In genomic region chr3:169660709-169661566, GRCh38 we compare ENCODE assay signal across 8 cellular contexts. TPM values are rescaled to one million over a fixed set of nuclear protein-coding genes. Genes with fewer than 3 reads are reported as not detected.
DNase-seq lines count a peak whose midpoint lies in the region; ATAC-seq and TF ChIP-seq lines count a peak whose summit lies in the region.

No MANE protein-coding gene starts in this region.

- H3K4me1 ChIP-seq in ascending aorta (peaks cover 0 to 2% of the 10 kb centered on the region in 2 donors), iPS-20b (ENCODE audit: insufficient read depth, low read length) (peaks cover 44% of the 10 kb centered on the region; the same call in 1 of the 2 replicates)

- H3K4me3 ChIP-seq in ascending aorta: peak overlapping the region; percentile 69 to 76
- peak overlapping the region; percentile 76 for H3K4me3 ChIP-seq in iPS-20b (ENCODE audit: low read length)

- ATAC-seq in GM18870 (IDR thresholded peaks at IDR 0.05; ENCODE audit: unreplicated experiment): no peak

- peaks cover 49% of the 10 kb centered on the region for H3K4me1 Mint-ChIP-seq in stimulated activated naive CD8-positive, alpha-beta T cell treated with anti-CD3 and anti-CD28 coated beads, Interleukin-15, Interleukin-2, amounts not matched to agents 100 ng/mL and 50 ng/mL, for 24 hours (ENCODE audit: low read depth)

- H3K36me3 ChIP-seq in ascending aorta (no peaks in the 10 kb centered on the region), iPS-20b (ENCODE audit: insufficient read depth, low read depth, low read length) (no peaks in the 10 kb centered on the region)

- peak overlapping the region; percentile 96 to 97 for H3K27ac ChIP-seq in ascending aorta
- H3K27ac ChIP-seq in iPS-20b (ENCODE audit: low read length): no peak overlapping the region

- H3K4me3 Mint-ChIP-seq in stimulated activated naive CD8-positive, alpha-beta T cell treated with anti-CD3 and anti-CD28 coated beads, Interleukin-15, Interleukin-2, amounts not matched to agents 100 ng/mL and 50 ng/mL, for 24 hours: peak overlapping the region; percentile 85

- no peak for TF ChIP-seq CTCF in ascending aorta (IDR thresholded peaks at IDR 0.05)

- intact Hi-C loops in ascending aorta (cut with DNase I): loop anchor here (5.0 kb wide), 2 partner anchors 104 to 429 kb away; no protein-coding TSS in a partner anchor

- peaks cover 81% of the 10 kb centered on the region for H3K27me3 Mint-ChIP-seq in stimulated activated naive CD8-positive, alpha-beta T cell treated with anti-CD3 and anti-CD28 coated beads, Interleukin-15, Interleukin-2, amounts not matched to agents 100 ng/mL and 50 ng/mL, for 24 hours

- H3K9ac ChIP-seq in iPS-20b (ENCODE audit: low read depth, low read length): peak overlapping the region; percentile 43; the same call in 1 of the 2 replicates

- H3K9me3 ChIP-seq in ascending aorta: no peaks in the 10 kb centered on the region
- no peaks in the 10 kb centered on the region for H3K9me3 ChIP-seq in iPS-20b (ENCODE audit: insufficient read depth, low read depth, low read length)

- DNase-seq in SIG-M5 treated with dmso at 0.1 percent for 504 hours (lab: John Stamatoyannopoulos, UW; ENCODE audit: unreplicated experiment): peak; percentile 31
- no peak for DNase-seq in SIG-M5 (lab: John Stamatoyannopoulos, UW)
- DNase-seq in ascending aorta (ENCODE audit: low spot score in 2 of 2): no peak
- no peak for DNase-seq in NCI-H1694 (lab: John Stamatoyannopoulos, UW)
- no peak for DNase-seq in ureter (ENCODE audit: low spot score)

- H3K27me3 ChIP-seq in ascending aorta (no peaks in the 10 kb centered on the region), iPS-20b (ENCODE audit: insufficient read depth, low read length) (peaks cover 90% of the 10 kb centered on the region)

- peak overlapping the region; percentile 51 for H3K27ac Mint-ChIP-seq in stimulated activated naive CD8-positive, alpha-beta T cell treated with anti-CD3 and anti-CD28 coated beads, Interleukin-15, Interleukin-2, amounts not matched to agents 100 ng/mL and 50 ng/mL, for 24 hours

- H3K36me3 Mint-ChIP-seq in stimulated activated naive CD8-positive, alpha-beta T cell treated with anti-CD3 and anti-CD28 coated beads, Interleukin-15, Interleukin-2, amounts not matched to agents 100 ng/mL and 50 ng/mL, for 24 hours (ENCODE audit: low read depth): no peaks in the 10 kb centered on the region

- H3K9me3 Mint-ChIP-seq in stimulated activated naive CD8-positive, alpha-beta T cell treated with anti-CD3 and anti-CD28 coated beads, Interleukin-15, Interleukin-2, amounts not matched to agents 100 ng/mL and 50 ng/mL, for 24 hours: no peaks in the 10 kb centered on the region

RNA-seq across cellular contexts. Expression of gene MECOM, which starts 2.6 kb away (rescaled TPM):
- 38.6 TPM for total RNA-seq in ascending aorta
- total RNA-seq in ureter: 218 TPM
